2 cellular contexts compared by ENCODE assay signal in genomic region chr2:196555161-196555560, GRCh38.
TF ChIP-seq lines count a peak whose summit lies in the region.

No MANE protein-coding gene starts in this region.

TF ChIP-seq in GM23338, 12 proteins besides CTCF, POLR2A, EP300 and RAD21 (continued from another document):
- TF ChIP-seq EZH2phosphoT487 (IDR thresholded peaks at IDR 0.05; ENCODE audit: unreplicated experiment) (no peak), POLR2AphosphoS5 (IDR thresholded peaks at IDR 0.05; ENCODE audit: low read depth) (no peak), NANOG (IDR thresholded peaks at IDR 0.05; ENCODE audit: borderline replicate concordance) (no peak), ETS1 (IDR thresholded peaks at IDR 0.05) (no peak), REST (IDR thresholded peaks at IDR 0.05; ENCODE audit: unreplicated experiment) (no peak), STAT1 (IDR thresholded peaks at IDR 0.05; ENCODE audit: unreplicated experiment) (no peak), JUNB (IDR thresholded peaks at IDR 0.05; ENCODE audit: unreplicated experiment) (no peak), ZNF331 (CRISPR knock-in tag; IDR thresholded peaks at IDR 0.05; ENCODE audit: low read depth) (no peak), CREB1 (CRISPR knock-in tag; IDR thresholded peaks at IDR 0.05; ENCODE audit: low read depth) (no peak), ZNF114 (CRISPR knock-in tag; IDR thresholded peaks at IDR 0.05) (no peak)
- TF ChIP-seq, protein P1, sequence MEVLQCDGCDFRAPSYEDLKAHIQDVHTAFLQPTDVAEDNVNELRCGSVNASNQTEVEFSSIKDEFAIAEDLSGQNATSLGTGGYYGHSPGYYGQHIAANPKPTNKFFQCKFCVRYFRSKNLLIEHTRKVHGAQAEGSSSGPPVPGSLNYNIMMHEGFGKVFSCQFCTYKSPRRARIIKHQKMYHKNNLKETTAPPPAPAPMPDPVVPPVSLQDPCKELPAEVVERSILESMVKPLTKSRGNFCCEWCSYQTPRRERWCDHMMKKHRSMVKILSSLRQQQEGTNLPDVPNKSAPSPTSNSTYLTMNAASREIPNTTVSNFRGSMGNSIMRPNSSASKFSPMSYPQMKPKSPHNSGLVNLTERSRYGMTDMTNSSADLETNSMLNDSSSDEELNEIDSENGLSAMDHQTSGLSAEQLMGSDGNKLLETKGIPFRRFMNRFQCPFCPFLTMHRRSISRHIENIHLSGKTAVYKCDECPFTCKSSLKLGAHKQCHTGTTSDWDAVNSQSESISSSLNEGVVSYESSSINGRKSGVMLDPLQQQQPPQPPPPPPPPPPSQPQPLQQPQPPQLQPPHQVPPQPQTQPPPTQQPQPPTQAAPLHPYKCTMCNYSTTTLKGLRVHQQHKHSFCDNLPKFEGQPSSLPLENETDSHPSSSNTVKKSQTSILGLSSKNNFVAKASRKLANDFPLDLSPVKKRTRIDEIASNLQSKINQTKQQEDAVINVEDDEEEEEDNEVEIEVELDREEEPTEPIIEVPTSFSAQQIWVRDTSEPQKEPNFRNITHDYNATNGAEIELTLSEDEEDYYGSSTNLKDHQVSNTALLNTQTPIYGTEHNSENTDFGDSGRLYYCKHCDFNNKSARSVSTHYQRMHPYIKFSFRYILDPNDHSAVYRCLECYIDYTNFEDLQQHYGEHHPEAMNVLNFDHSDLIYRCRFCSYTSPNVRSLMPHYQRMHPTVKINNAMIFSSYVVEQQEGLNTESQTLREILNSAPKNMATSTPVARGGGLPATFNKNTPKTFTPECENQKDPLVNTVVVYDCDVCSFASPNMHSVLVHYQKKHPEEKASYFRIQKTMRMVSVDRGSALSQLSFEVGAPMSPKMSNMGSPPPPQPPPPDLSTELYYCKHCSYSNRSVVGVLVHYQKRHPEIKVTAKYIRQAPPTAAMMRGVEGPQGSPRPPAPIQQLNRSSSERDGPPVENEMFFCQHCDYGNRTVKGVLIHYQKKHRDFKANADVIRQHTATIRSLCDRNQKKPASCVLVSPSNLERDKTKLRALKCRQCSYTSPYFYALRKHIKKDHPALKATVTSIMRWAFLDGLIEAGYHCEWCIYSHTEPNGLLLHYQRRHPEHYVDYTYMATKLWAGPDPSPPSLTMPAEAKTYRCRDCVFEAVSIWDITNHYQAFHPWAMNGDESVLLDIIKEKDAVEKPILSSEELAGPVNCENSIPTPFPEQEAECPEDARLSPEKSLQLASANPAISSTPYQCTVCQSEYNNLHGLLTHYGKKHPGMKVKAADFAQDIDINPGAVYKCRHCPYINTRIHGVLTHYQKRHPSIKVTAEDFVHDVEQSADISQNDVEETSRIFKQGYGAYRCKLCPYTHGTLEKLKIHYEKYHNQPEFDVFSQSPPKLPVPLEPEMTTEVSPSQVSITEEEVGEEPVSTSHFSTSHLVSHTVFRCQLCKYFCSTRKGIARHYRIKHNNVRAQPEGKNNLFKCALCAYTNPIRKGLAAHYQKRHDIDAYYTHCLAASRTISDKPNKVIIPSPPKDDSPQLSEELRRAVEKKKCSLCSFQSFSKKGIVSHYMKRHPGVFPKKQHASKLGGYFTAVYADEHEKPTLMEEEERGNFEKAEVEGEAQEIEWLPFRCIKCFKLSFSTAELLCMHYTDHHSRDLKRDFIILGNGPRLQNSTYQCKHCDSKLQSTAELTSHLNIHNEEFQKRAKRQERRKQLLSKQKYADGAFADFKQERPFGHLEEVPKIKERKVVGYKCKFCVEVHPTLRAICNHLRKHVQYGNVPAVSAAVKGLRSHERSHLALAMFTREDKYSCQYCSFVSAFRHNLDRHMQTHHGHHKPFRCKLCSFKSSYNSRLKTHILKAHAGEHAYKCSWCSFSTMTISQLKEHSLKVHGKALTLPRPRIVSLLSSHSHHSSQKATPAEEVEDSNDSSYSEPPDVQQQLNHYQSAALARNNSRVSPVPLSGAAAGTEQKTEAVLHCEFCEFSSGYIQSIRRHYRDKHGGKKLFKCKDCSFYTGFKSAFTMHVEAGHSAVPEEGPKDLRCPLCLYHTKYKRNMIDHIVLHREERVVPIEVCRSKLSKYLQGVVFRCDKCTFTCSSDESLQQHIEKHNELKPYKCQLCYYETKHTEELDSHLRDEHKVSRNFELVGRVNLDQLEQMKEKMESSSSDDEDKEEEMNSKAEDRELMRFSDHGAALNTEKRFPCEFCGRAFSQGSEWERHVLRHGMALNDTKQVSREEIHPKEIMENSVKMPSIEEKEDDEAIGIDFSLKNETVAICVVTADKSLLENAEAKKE (CRISPR knock-in tag; IDR thresholded peaks at IDR 0.05): no peak
TF ChIP-seq in GM23338: peak in this region for 0.

TF ChIP-seq in IMR-90, 13 proteins besides CTCF, POLR2A, EP300 and RAD21 (continued from another document):
- no peak for TF ChIP-seq MXI1 (IDR thresholded peaks at IDR 0.05; ENCODE audit: borderline replicate concordance, low read depth, low read length)
- TF ChIP-seq NFE2L2 (IDR thresholded peaks at IDR 0.05; ENCODE audit: low read depth, low read length): no peak
- TF ChIP-seq USF2 (IDR thresholded peaks at IDR 0.05; ENCODE audit: low read depth, low read length): no peak
- no peak for TF ChIP-seq MAZ (IDR thresholded peaks at IDR 0.05; ENCODE audit: borderline replicate concordance, low read depth, low read length)
- TF ChIP-seq RFX5 (IDR thresholded peaks at IDR 0.05; ENCODE audit: low read depth, low read length): no peak
- no peak for TF ChIP-seq SMC3 (IDR thresholded peaks at IDR 0.05; ENCODE audit: low read depth, low read length)
- no peak for TF ChIP-seq MAFK (IDR thresholded peaks at IDR 0.05; ENCODE audit: low read depth, low read length)
- no peak for TF ChIP-seq CEBPB (IDR thresholded peaks at IDR 0.05; ENCODE audit: low read depth, low read length)
- TF ChIP-seq FOS (IDR thresholded peaks at IDR 0.05; ENCODE audit: low read depth, low read length): no peak
